Comparison of ENCODE assay signal across 14 cellular contexts in genomic region chr1:179058343-179059184, GRCh38. TPM values are rescaled to one million over a fixed set of nuclear protein-coding genes. Genes with fewer than 3 reads are reported as not detected.
DNase-seq lines count a peak whose midpoint lies in the region; ATAC-seq and TF ChIP-seq lines count a peak whose summit lies in the region.
"Had no signal": no experiment of that assay in that cellular context is flagged by ENCODE, and none has a peak within 500 bp of the region (broad histone marks: within the 10 kb centered on the region; RNA-seq: fewer than 3 reads in every experiment).

No MANE protein-coding gene starts in this region.

- no peaks in the 10 kb centered on the region for H3K27me3 Mint-ChIP-seq in GM23338 (ENCODE audit: insufficient read depth, low read depth, poor library complexity)
- peaks cover 4% of the 10 kb centered on the region for H3K27me3 Mint-ChIP-seq in endothelial cell (ENCODE audit: unreplicated experiment)
- H3K27me3 Mint-ChIP-seq: activated naive CD8-positive, alpha-beta T cell had no signal

- H3K4me3 ChIP-seq in GM23338: peak overlapping the region; percentile 4; the same call in 1 of the 2 replicates
- H3K4me3 ChIP-seq in SK-N-MC: no peak overlapping the region
- H3K4me3 ChIP-seq in iPS-15b (ENCODE audit: low read depth, low read length): no peak overlapping the region
- no peak overlapping the region for H3K4me3 ChIP-seq in thyroid gland (replicated peaks in 1 of 3)
- no peak overlapping the region for H3K4me3 ChIP-seq in BE2C (ENCODE audit: low read depth, low read length)
- H3K4me3 ChIP-seq: MG63 had no signal

- H3K9me3 ChIP-seq in SK-N-MC (ENCODE audit: low read depth, low read length) (no peaks in the 10 kb centered on the region), iPS-15b (ENCODE audit: control insufficient read depth, insufficient read depth, low read length) (no peaks in the 10 kb centered on the region), thyroid gland (no peaks in the 10 kb centered on the region), BE2C (no peaks in the 10 kb centered on the region)
- H3K9me3 ChIP-seq: MG63 had no signal

- H3K27ac ChIP-seq in GM23338 (ENCODE audit: low read depth) (peak overlapping the region; percentile 64), SK-N-MC (peak overlapping the region; percentile 26; the same call in 1 of the 2 replicates), thyroid gland (no peak overlapping the region)

- H3K27me3 ChIP-seq in GM23338 (ENCODE audit: insufficient read depth): no peaks in the 10 kb centered on the region
- H3K27me3 ChIP-seq in iPS-15b (ENCODE audit: control insufficient read depth, insufficient read depth, low read length): no peaks in the 10 kb centered on the region
- no peaks in the 10 kb centered on the region for H3K27me3 ChIP-seq in thyroid gland
- no peaks in the 10 kb centered on the region for H3K27me3 ChIP-seq in BE2C
- H3K27me3 ChIP-seq: MG63 had no signal

- H3K9ac ChIP-seq in SK-N-MC (ENCODE audit: insufficient read length) (no peak overlapping the region), iPS-15b (ENCODE audit: low read depth, low read length) (peak overlapping the region; percentile 16)

- H3K4me2 ChIP-seq in GM23338: peak overlapping the region; percentile 34

- H3F3A ChIP-seq in GM23338 (replicated peaks; ENCODE audit: low read depth): no peaks in the 10 kb centered on the region

- H3K79me2 ChIP-seq in GM23338 (replicated peaks; ENCODE audit: insufficient read depth): no peaks in the 10 kb centered on the region

- peaks cover 3% of the 10 kb centered on the region; the same call in 1 of the 3 replicates for H3K9me3 Mint-ChIP-seq in GM23338
- H3K9me3 Mint-ChIP-seq in endothelial cell (ENCODE audit: unreplicated experiment): no peaks in the 10 kb centered on the region

- H3K9me2 ChIP-seq in GM23338 (ENCODE audit: insufficient read depth): no peaks in the 10 kb centered on the region

- ATAC-seq in GM23338: peak; percentile 55

- DNase-seq in A172 (ENCODE audit: low spot score) (peak; percentile 54), GM23338 (ENCODE audit: low spot score) (peak; percentile 29), SK-N-MC (ENCODE audit: low read depth, low spot score) (no peak), thyroid gland (no peak), BE2C (no peak), endothelial cell (ENCODE audit: low spot score) (no peak), T-helper 1 cell (no peak)
- DNase-seq: activated CD8-positive, alpha-beta memory T cell treated with anti-CD3 and anti-CD28 coated beads for 24 hours; foreskin melanocyte; left cardiac atrium; MG63; occipital lobe had no signal

- intact Hi-C loops in thyroid gland (cut with DNase I): no loop called here

- WGBS in thyroid gland, 2 donors: 87 to 93% methylated on average over 1 of the region's 1 CpG

- H3K4me1 Mint-ChIP-seq in GM23338 (peaks cover 19% of the 10 kb centered on the region), endothelial cell (ENCODE audit: unreplicated experiment) (no peaks in the 10 kb centered on the region)

- peaks cover 37% of the 10 kb centered on the region for H3K36me3 Mint-ChIP-seq in GM23338 (ENCODE audit: low read depth)
- H3K36me3 Mint-ChIP-seq in endothelial cell (ENCODE audit: low read depth, unreplicated experiment): peaks cover 29% of the 10 kb centered on the region

- no peak overlapping the region for H2AFZ ChIP-seq in GM23338

- H4K20me1 ChIP-seq in GM23338 (replicated peaks; ENCODE audit: insufficient read depth): no peaks in the 10 kb centered on the region

- H3K27ac Mint-ChIP-seq in GM23338 (peak overlapping the region; percentile 28), endothelial cell (ENCODE audit: unreplicated experiment) (no peak overlapping the region)
- H3K27ac Mint-ChIP-seq: activated naive CD8-positive, alpha-beta T cell had no signal

- H3K4me3 Mint-ChIP-seq in GM23338 (peak overlapping the region; percentile 0), endothelial cell (ENCODE audit: unreplicated experiment) (no peak overlapping the region)
- H3K4me3 Mint-ChIP-seq: activated naive CD8-positive, alpha-beta T cell had no signal

- no peak for TF ChIP-seq POLR2A in thyroid gland (IDR thresholded peaks at IDR 0.05)

- H3K36me3 ChIP-seq in GM23338 (ENCODE audit: insufficient read depth) (no peaks in the 10 kb centered on the region), SK-N-MC (ENCODE audit: insufficient read depth, low read length) (peaks cover 24% of the 10 kb centered on the region), iPS-15b (ENCODE audit: control insufficient read depth, insufficient read depth, low read length) (no peaks in the 10 kb centered on the region), thyroid gland (no peaks in the 10 kb centered on the region), BE2C (peaks cover 2% of the 10 kb centered on the region)

- no peak for TF ChIP-seq CTCF in GM23338 (conservative IDR thresholded peaks at IDR 0.05; ENCODE audit: low read depth in 2 of 2)
- no peak for TF ChIP-seq CTCF in thyroid gland (IDR thresholded peaks at IDR 0.05)
- TF ChIP-seq CTCF in BE2C (IDR thresholded peaks at IDR 0.05; ENCODE audit: low read depth, low read length): no peak
- no peak for TF ChIP-seq CTCF in endothelial cell (IDR thresholded peaks at IDR 0.05; ENCODE audit: unreplicated experiment)

- H3K4me1 ChIP-seq in GM23338 (ENCODE audit: insufficient read depth) (peaks cover 30% of the 10 kb centered on the region), iPS-15b (ENCODE audit: control insufficient read depth, insufficient read depth, low read length) (peaks cover 12% of the 10 kb centered on the region), thyroid gland (no peaks in the 10 kb centered on the region), BE2C (no peaks in the 10 kb centered on the region)

TF ChIP-seq in GM23338, 12 proteins besides CTCF, POLR2A, EP300 and RAD21 (continues in another document):
- TF ChIP-seq ZNF331 (CRISPR knock-in tag; IDR thresholded peaks at IDR 0.05; ENCODE audit: low read depth): no peak

RNA-seq across cellular contexts. Expression of gene TOR3A, which starts 23.3 kb away (rescaled TPM):
- total RNA-seq in A172 (2014; rRNA removed; shearing (Covaris generic)): 49.2 and 65.1 TPM in 2 replicates
- 49.7 and 57.6 TPM in 2 replicates for total RNA-seq in GM23338 (2014; rRNA removed; shearing (Covaris generic))
- 11.2 TPM in 2 replicates for polyA plus RNA-seq in GM23338 (2016; fragmentation: Nextera tagmentation; extraction: Ambion mirVana)
- total RNA-seq in thyroid gland (10 to 100 TPM; 30.0 to 57.4 (median 45.2) TPM), endothelial cell (ENCODE audit: unreplicated experiment) (15.2 TPM)
- 41.9 TPM for polyA plus RNA-seq in BE2C (2012; ENCODE audit: insufficient read depth, insufficient read length, low read depth)

RNA-seq across cellular contexts. Expression of gene FAM20B, which starts 32.9 kb away (rescaled TPM):
- total RNA-seq in A172 (2014; rRNA removed; shearing (Covaris generic)): 44.5 and 51.7 TPM in 2 replicates
- total RNA-seq in GM23338 (2014; rRNA removed; shearing (Covaris generic)): 19.9 and 22.5 TPM in 2 replicates
- polyA plus RNA-seq in GM23338 (2016; fragmentation: Nextera tagmentation; extraction: Ambion mirVana): 4.7 and 5.3 TPM in 2 replicates
- total RNA-seq in thyroid gland (10 to 100 TPM; 24.3 to 39.2 (median 30.6) TPM), endothelial cell (ENCODE audit: unreplicated experiment) (31.4 TPM)
- polyA plus RNA-seq in BE2C (2012; ENCODE audit: insufficient read depth, insufficient read length, low read depth): 10.0 TPM

Comparison
In these comparisons a context has a peak if more than half of its experiments do, and no peak if none do; other contexts are left out.
1. DNase-seq: peak in A172 (single experiment) and GM23338 (single experiment); none in SK-N-MC (single experiment), thyroid gland (0 of 2), BE2C (single experiment), endothelial cell (single experiment) and T-helper 1 cell (0 of 5).
2. H3K27ac ChIP-seq: peak in GM23338 (single experiment) and SK-N-MC (single experiment); none in thyroid gland (0 of 3).